ENCODE assay signal across 26 cellular contexts in the genomic region with DNA sequence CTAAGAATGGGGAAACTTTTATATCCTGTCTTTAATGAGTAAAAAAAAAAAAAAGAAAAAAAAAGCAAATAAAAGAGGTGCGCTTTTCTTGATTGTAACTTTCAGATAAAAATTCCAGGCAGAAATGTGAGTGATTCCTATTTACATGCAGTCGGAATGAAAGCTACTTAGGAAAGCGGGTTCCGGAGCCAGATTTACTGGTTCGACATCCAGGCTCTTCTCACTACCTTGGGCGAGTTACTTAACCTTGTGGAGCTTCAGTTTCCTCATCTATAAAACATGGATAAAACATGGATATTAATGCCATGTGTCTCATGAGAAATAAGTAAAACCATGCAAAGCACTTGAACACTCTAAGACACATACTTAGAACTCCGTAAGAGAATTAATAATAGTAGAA.
"Had no signal": no experiment of that assay in that cellular context is flagged by ENCODE, and none has a peak within 500 bp of the region (broad histone marks: within the 10 kb centered on the region; RNA-seq: fewer than 3 reads in every experiment).

No MANE protein-coding gene starts in this region.

- H3K4me1 ChIP-seq: heart right ventricle, left lung, lower lobe of right lung, pancreas, prostate gland, stomach, tibial artery, uterus had no signal

- H3K9me3 ChIP-seq: heart right ventricle, left lung, lower lobe of right lung, pancreas, prostate gland, stomach, thoracic aorta, tibial artery, uterus had no signal

- H3K36me3 ChIP-seq: heart right ventricle, left lung, lower lobe of right lung, pancreas, prostate gland, stomach, thoracic aorta, tibial artery, uterus had no signal

- DNase-seq: heart right ventricle; kidney; left colon; left lung; lower lobe of right lung; mammary epithelial cell; mesenchymal stem cell; naive thymus-derived CD8-positive, alpha-beta T cell; nucleus accumbens; pancreas; posterior cingulate gyrus; retina; right cardiac atrium; stimulated activated CD4-positive, alpha-beta T cell treated with anti-CD3 and anti-CD28 coated beads, Interleukin-12 subunit alpha, Interleukin-12 subunit beta, amount 100 ng/mL, for 4 hours; stimulated activated CD4-positive, alpha-beta T cell treated with anti-CD3 and anti-CD28 coated beads, Interleukin-15, amount 100 ng/mL, for 24 hours; stimulated activated CD4-positive, alpha-beta T cell treated with anti-CD3 and anti-CD28 coated beads, Interleukin-2, amount 100 ng/mL, for 24 hours; stimulated activated CD4-positive, alpha-beta T cell treated with anti-CD3 and anti-CD28 coated beads, Interleukin-4, amount 100 ng/mL, for 1 hour; stimulated activated naive B cell treated with anti-CD40 and anti-IgM and Interleukin-4, amounts not matched to agents 10 μg/mL and 1 μg/mL and 100 μg/mL, for 72 hours; stimulated activated naive CD8-positive, alpha-beta T cell treated with anti-CD3 and anti-CD28 coated beads, Interleukin-15, Interleukin-2, amounts not matched to agents 100 U/mL and 50 U/mL, for 24 hours; stomach; tibial artery; uterus had no signal

- ATAC-seq: heart right ventricle; left colon; left lung; lower lobe of right lung; naive thymus-derived CD8-positive, alpha-beta T cell; pancreas; right cardiac atrium; sciatic nerve; stimulated activated naive B cell treated with anti-CD40 and anti-IgM and Interleukin-4, amounts not matched to agents 10 μg/mL and 1 μg/mL and 100 μg/mL, for 72 hours; stimulated activated naive CD8-positive, alpha-beta T cell treated with anti-CD3 and anti-CD28 coated beads, Interleukin-15, Interleukin-2, amounts not matched to agents 100 U/mL and 50 U/mL, for 24 hours had no signal

- H3K27ac ChIP-seq: heart right ventricle, hepatocyte, left lung, lower lobe of right lung, pancreas, prostate gland, stomach, thoracic aorta, tibial artery, uterus had no signal

- H3K4me3 ChIP-seq: heart right ventricle, hepatocyte, left lung, lower lobe of right lung, pancreas, prostate gland, stomach, thoracic aorta, tibial artery, uterus had no signal

- H3K27me3 ChIP-seq: heart right ventricle, hepatocyte, left lung, pancreas, stomach, tibial artery, uterus had no signal
